28 cellular contexts compared by ENCODE assay signal in genomic region chr3:186221733-186222378, GRCh38.
DNase-seq lines count a peak whose midpoint lies in the region; ATAC-seq and TF ChIP-seq lines count a peak whose summit lies in the region.
"Had no signal": no experiment of that assay in that cellular context is flagged by ENCODE, and none has a peak within 500 bp of the region (broad histone marks: within the 10 kb centered on the region; RNA-seq: fewer than 3 reads in every experiment).

No MANE protein-coding gene starts in this region.

- H3K4me2 ChIP-seq in parathyroid adenoma (ENCODE audit: low read length): no peak overlapping the region
- H3K4me2 ChIP-seq: A549 had no signal

- TF ChIP-seq POLR2A in heart left ventricle (IDR thresholded peaks at IDR 0.05) (no peak), gastroesophageal sphincter (IDR thresholded peaks at IDR 0.05) (no peak)

- H2AFZ ChIP-seq in parathyroid adenoma: peak overlapping the region; percentile 76

- H3K9ac ChIP-seq in parathyroid adenoma: no peak overlapping the region

- peak in 3 of 4 donors; percentile 8 to 48 (median 22) for ATAC-seq in heart left ventricle
- peak; percentile 25 for ATAC-seq in gastroesophageal sphincter
- no peak for ATAC-seq in HG02763 (IDR thresholded peaks at IDR 0.05; ENCODE audit: unreplicated experiment)
- no peak for ATAC-seq in GM21619 (IDR thresholded peaks at IDR 0.05; ENCODE audit: unreplicated experiment)
- ATAC-seq: A549; CD8-positive, alpha-beta T cell; effector memory CD8-positive, alpha-beta T cell; naive thymus-derived CD4-positive, alpha-beta T cell had no signal

- intact Hi-C loops in heart left ventricle (cut with DNase I): no loop called here
- intact Hi-C loops in cardiac septum (cut with DNase I): no loop called here

- H3K27ac ChIP-seq in heart left ventricle: peak overlapping the region in 4 of 12 donors; percentile 57 to 67 (median 65)
- peak overlapping the region in 3 of 4 donors; percentile 61 to 69 (median 67) for H3K27ac ChIP-seq in gastroesophageal sphincter
- no peak overlapping the region for H3K27ac ChIP-seq in parathyroid adenoma
- H3K27ac ChIP-seq: A549, suprapubic skin had no signal

- no peaks in the 10 kb centered on the region for H3K79me2 ChIP-seq in parathyroid adenoma

- H3K9me3 ChIP-seq in heart left ventricle (no peaks in the 10 kb centered on the region), gastroesophageal sphincter (no peaks in the 10 kb centered on the region), parathyroid adenoma (ENCODE audit: control insufficient read depth, low read length) (no peaks in the 10 kb centered on the region)
- H3K9me3 ChIP-seq: A549, suprapubic skin had no signal

- TF ChIP-seq EP300 in gastroesophageal sphincter (IDR thresholded peaks at IDR 0.05): no peak

- H3K4me1 ChIP-seq in heart left ventricle (peaks cover 0 to 47% (median 19%) of the 10 kb centered on the region in 12 donors), gastroesophageal sphincter (peaks cover 0 to 35% (median 10%) of the 10 kb centered on the region in 3 donors), parathyroid adenoma (peaks cover 9% of the 10 kb centered on the region)
- H3K4me1 ChIP-seq: A549 had no signal

- H3K27me3 ChIP-seq in heart left ventricle: no peaks in the 10 kb centered on the region
- H3K27me3 ChIP-seq in gastroesophageal sphincter: no peaks in the 10 kb centered on the region
- H3K27me3 ChIP-seq in parathyroid adenoma (ENCODE audit: control insufficient read depth, insufficient read depth, low read length): no peaks in the 10 kb centered on the region
- H3K27me3 ChIP-seq: suprapubic skin had no signal

- 58 to 72% (median 68%) methylated on average over 15 to 16 of the region's 16 CpGs for WGBS in heart left ventricle, 4 donors
- 42 to 81% methylated on average over 3 to 7 of the region's 16 CpGs for WGBS in gastroesophageal sphincter (ENCODE audit: low coverage in 1 of 2), 2 donors

- DNase-seq in heart left ventricle: no peak
- no peak for DNase-seq in cardiac septum (ENCODE audit: low spot score)
- DNase-seq in NCI-H524 treated with DMSO at 0.1 percent for 48 hours (lab: John Stamatoyannopoulos, UW): no peak
- no peak for DNase-seq in T1000 (lab: John Stamatoyannopoulos, UW)
- DNase-seq: activated B cell treated with CpG ODN at 0.5 μM for 24 hours; activated CD4-positive, alpha-beta T cell treated with anti-CD3 and anti-CD28 coated beads, Interleukin-2, amount 50 U/mL, for 1 hour; activated effector memory CD4-positive, alpha-beta T cell treated with anti-CD3 and anti-CD28 coated beads, Interleukin-2, amount 50 U/mL, for 16 hours; activated T-cell treated with anti-CD3 and anti-CD28 coated beads, Interleukin-2, amount 50 U/mL, for 1 hour; CD8-positive, alpha-beta T cell; cortex of kidney; DMS 273 treated with DMSO at 0.1 percent for 48 hours; effector memory CD8-positive, alpha-beta T cell; HCEC 1CT; islet precursor cell; Karpas-422; naive thymus-derived CD4-positive, alpha-beta T cell; NCI-H1417 treated with DMSO at 0.1 percent for 48 hours; NCI-H2081; NCI-H526; stimulated activated naive CD4-positive, alpha-beta T cell treated with Interleukin-2 at 50 U/mL for 16 hours; T-helper 1 cell had no signal

- H3K36me3 ChIP-seq in heart left ventricle (no peaks in the 10 kb centered on the region), gastroesophageal sphincter (peaks cover 0 to 39% of the 10 kb centered on the region in 2 donors), parathyroid adenoma (ENCODE audit: control insufficient read depth, insufficient read depth, low read length) (no peaks in the 10 kb centered on the region)
- H3K36me3 ChIP-seq: suprapubic skin had no signal

- TF ChIP-seq CTCF in heart left ventricle (IDR thresholded peaks at IDR 0.05) (no peak), gastroesophageal sphincter (IDR thresholded peaks at IDR 0.05) (no peak), parathyroid adenoma (IDR thresholded peaks at IDR 0.05) (no peak)

- H3K4me3 ChIP-seq in heart left ventricle (no peak overlapping the region), gastroesophageal sphincter (no peak overlapping the region), parathyroid adenoma (ENCODE audit: low read depth, low read length) (no peak overlapping the region)
- H3K4me3 ChIP-seq: A549, skin epidermis, suprapubic skin had no signal

Comparison
In these comparisons a context has a peak if more than half of its experiments do, and no peak if none do; other contexts are left out.
1. ATAC-seq: peak in heart left ventricle (3 of 4) and gastroesophageal sphincter (single experiment); none in HG02763 (single experiment) and GM21619 (single experiment).